Comparison of ENCODE assay signal across 10 cellular contexts in genomic region chr6:166653639-166653941, GRCh38.
"Had no signal": no experiment of that assay in that cellular context is flagged by ENCODE, and none has a peak within 500 bp of the region (broad histone marks: within the 10 kb centered on the region; RNA-seq: fewer than 3 reads in every experiment).

No MANE protein-coding gene starts in this region.

- H3K9me3 ChIP-seq: HAP-1 had no signal

- H3K4me3 ChIP-seq: GM23248, HAP-1, K562 had no signal

- DNase-seq: GM23248, GOT3, H7, HFFc6, IMR-90, KG1 had no signal

- H3K27ac ChIP-seq: GM23248, HL-60 had no signal

- ATAC-seq: HCT116, K562 had no signal

- H3K4me1 ChIP-seq: HAP-1 had no signal

- H3K36me3 ChIP-seq: HAP-1 had no signal
